ENCODE assay signal across 21 cellular contexts in the genomic region with DNA sequence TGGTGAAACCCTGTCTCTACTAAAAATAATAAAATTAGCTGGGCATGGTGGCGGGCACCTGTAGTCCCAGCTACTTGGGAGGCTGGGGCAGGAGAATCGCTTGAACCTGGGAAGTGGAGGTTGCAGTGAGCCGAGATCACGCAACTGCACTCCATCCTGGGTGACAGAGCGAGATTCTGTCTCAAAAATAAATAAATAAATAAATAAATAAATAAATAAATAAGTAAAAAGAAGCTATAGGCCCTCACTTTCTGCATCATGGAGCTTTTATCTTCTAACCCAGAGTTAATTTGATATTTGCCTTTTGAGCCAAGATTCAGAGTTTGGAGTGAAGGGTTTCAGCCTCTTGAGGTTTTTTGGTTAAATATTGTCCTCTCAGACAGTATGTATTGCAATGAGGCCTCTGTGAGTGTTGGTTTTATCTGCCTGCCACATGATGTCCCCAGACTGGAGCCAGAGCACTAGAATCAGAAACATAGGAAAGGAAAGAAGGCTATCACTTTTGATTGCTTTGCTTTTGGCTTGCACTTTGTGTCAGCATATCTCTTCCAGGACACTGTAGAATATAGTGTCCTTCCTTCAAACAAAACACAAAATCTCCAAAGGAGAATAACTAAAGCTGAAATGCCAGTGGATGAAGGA.
"Had no signal": no experiment of that assay in that cellular context is flagged by ENCODE, and none has a peak within 500 bp of the region (broad histone marks: within the 10 kb centered on the region; RNA-seq: fewer than 3 reads in every experiment).

No MANE protein-coding gene starts in this region.

- H3K27ac ChIP-seq: coronary artery, dorsolateral prefrontal cortex, esophagus muscularis mucosa, foreskin keratinocyte, gastroesophageal sphincter, hepatocyte, left lung, lower lobe of right lung had no signal

- DNase-seq: dermis blood vessel endothelial cell; dorsolateral prefrontal cortex; effector CD4-positive, alpha-beta T cell; effector memory CD4-positive, alpha-beta T cell; foreskin keratinocyte; heart left ventricle; hypothalamus; immature natural killer cell; islet precursor cell; kidney; kidney glomerular epithelial cell; left lung; lower lobe of right lung; mesenchymal stem cell; mucosa of descending colon; naive B cell; naive thymus-derived CD8-positive, alpha-beta T cell had no signal

- H3K9me3 ChIP-seq: esophagus muscularis mucosa, gastroesophageal sphincter, heart left ventricle, left lung, lower lobe of right lung, mucosa of descending colon had no signal

- ATAC-seq: foreskin keratinocyte; gastroesophageal sphincter; left lung; lower lobe of right lung; mucosa of descending colon; naive thymus-derived CD8-positive, alpha-beta T cell had no signal

- H3K4me1 ChIP-seq: foreskin keratinocyte had no signal

- H3K4me3 ChIP-seq: coronary artery, dorsolateral prefrontal cortex, esophagus muscularis mucosa, gastroesophageal sphincter, heart left ventricle, hepatocyte, left lung, lower lobe of right lung, mucosa of descending colon had no signal
